8 cellular contexts compared by ENCODE assay signal in the genomic region with DNA sequence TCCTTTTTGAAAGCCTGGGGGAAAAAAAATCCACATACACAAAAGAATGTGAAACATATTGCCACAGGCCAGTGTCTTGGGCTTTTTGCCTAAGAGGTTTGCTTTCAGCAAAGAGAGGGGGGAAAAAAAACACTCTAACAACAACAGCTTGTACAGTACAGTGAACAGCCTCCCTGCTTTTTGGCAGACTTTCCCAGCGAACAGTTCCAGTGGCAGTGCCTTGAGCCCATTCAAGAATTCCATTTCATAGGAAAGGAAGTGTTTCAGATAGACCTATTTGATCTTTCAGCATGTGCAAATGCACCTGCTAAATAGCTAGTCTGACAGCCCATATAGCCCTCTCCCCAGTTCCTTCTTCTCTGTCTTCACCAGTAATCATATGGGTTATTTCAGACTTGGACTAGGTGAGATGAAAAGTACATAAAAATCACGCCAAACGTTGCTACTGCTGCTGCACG. TPM values are rescaled to one million over a fixed set of nuclear protein-coding genes. Genes with fewer than 3 reads are reported as not detected.
DNase-seq lines count a peak whose midpoint lies in the region; ATAC-seq and TF ChIP-seq lines count a peak whose summit lies in the region.

No MANE protein-coding gene starts in this region.

- ATAC-seq in HG02840 (IDR thresholded peaks at IDR 0.05; ENCODE audit: low FRiP score, unreplicated experiment) (peak; percentile 36), Panc1 (peak; percentile 46)

- in situ Hi-C loops in Panc1 (cut with HindIII; ENCODE audit: low pct_unique_long_range_greater_than_20kb, low sequenced_read_pairs): no loop called here

- H3K4me3 ChIP-seq in Panc1 (ENCODE audit: low read depth in 2 of 2, low read length in 2 of 2): peak overlapping the region; percentile 63 to 72
- H3K4me3 ChIP-seq in endocrine pancreas (ENCODE audit: control insufficient read depth, insufficient read depth, low read length): peak overlapping the region; percentile 86

- peak overlapping the region; percentile 74 for H3K9ac ChIP-seq in endocrine pancreas (ENCODE audit: control insufficient read depth, insufficient read depth, low read length)

- peak overlapping the region; percentile 86 for H3K27ac Mint-ChIP-seq in T-helper 1 cell treated with Interleukin-12 subunit alpha and Interleukin-12 subunit beta and Interleukin-4 antibody, amounts not matched to agents 30 μg/mL and 1 μg/mL, for 36 hours

- peaks cover 13% of the 10 kb centered on the region for H3K36me3 Mint-ChIP-seq in T-helper 1 cell treated with Interleukin-12 subunit alpha and Interleukin-12 subunit beta and Interleukin-4 antibody, amounts not matched to agents 30 μg/mL and 1 μg/mL, for 36 hours (ENCODE audit: low read depth)

- H3K36me3 ChIP-seq in Panc1 (ENCODE audit: control insufficient read depth, insufficient read depth, low read length) (no peaks in the 10 kb centered on the region; the same call in 1 of the 2 replicates), endocrine pancreas (ENCODE audit: control insufficient read depth, insufficient read depth, low read length) (no peaks in the 10 kb centered on the region)

- H3K9me3 ChIP-seq in Panc1 (ENCODE audit: control insufficient read depth, insufficient read depth, low read depth, low read length) (no peaks in the 10 kb centered on the region), endocrine pancreas (ENCODE audit: control insufficient read depth, low read length) (no peaks in the 10 kb centered on the region)

- H3K27me3 ChIP-seq in Panc1 (ENCODE audit: control insufficient read depth, insufficient read depth, low read length) (no peaks in the 10 kb centered on the region), endocrine pancreas (ENCODE audit: control insufficient read depth, insufficient read depth, low read length) (no peaks in the 10 kb centered on the region)

- H3K27me3 Mint-ChIP-seq in T-helper 1 cell treated with Interleukin-12 subunit alpha and Interleukin-12 subunit beta and Interleukin-4 antibody, amounts not matched to agents 30 μg/mL and 1 μg/mL, for 36 hours (ENCODE audit: low read depth): peaks cover 4% of the 10 kb centered on the region

- peaks cover 41% of the 10 kb centered on the region for H3K4me1 Mint-ChIP-seq in T-helper 1 cell treated with Interleukin-12 subunit alpha and Interleukin-12 subunit beta and Interleukin-4 antibody, amounts not matched to agents 30 μg/mL and 1 μg/mL, for 36 hours (ENCODE audit: low read depth)

- intact Hi-C loops in Panc1 (cut with micrococcal nuclease; ENCODE audit: unreplicated experiment): no loop called here

- peaks cover 3% of the 10 kb centered on the region; the same call in 1 of the 2 replicates for H3K4me1 ChIP-seq in Panc1 (ENCODE audit: control insufficient read depth, insufficient read depth, low read length)
- peaks cover 8% of the 10 kb centered on the region for H3K4me1 ChIP-seq in endocrine pancreas (ENCODE audit: control insufficient read depth, insufficient read depth, low read length)

- no peaks in the 10 kb centered on the region for H3K9me3 Mint-ChIP-seq in T-helper 1 cell treated with Interleukin-12 subunit alpha and Interleukin-12 subunit beta and Interleukin-4 antibody, amounts not matched to agents 30 μg/mL and 1 μg/mL, for 36 hours

- CTCF ChIA-PET in Panc1 (lab: Charles Lee): no interaction called here

- TF ChIP-seq CTCF in Panc1 (IDR thresholded peaks at IDR 0.05): no peak

- H3K27ac ChIP-seq in Panc1 (ENCODE audit: low read length): peak overlapping the region; percentile 82

- TSS peak; percentile 75 for BruUV-seq in Panc1 (replicated peaks; lab: Mats Ljungman, UMichigan)

- peak overlapping the region; percentile 96 for H3K4me3 Mint-ChIP-seq in T-helper 1 cell treated with Interleukin-12 subunit alpha and Interleukin-12 subunit beta and Interleukin-4 antibody, amounts not matched to agents 30 μg/mL and 1 μg/mL, for 36 hours

- POLR2A ChIA-PET in Panc1 (lab: Charles Lee): interaction anchor here (0.9 kb wide), 1 partner anchor 31 kb away, joined by 5 read pairs; no protein-coding TSS in a partner anchor

- no peak for DNase-seq in T-helper 1 cell
- no peak for DNase-seq in Panc1 (ENCODE audit: low read depth, low spot score)
- DNase-seq in mucosa of gallbladder (ENCODE audit: low spot score): peak; percentile 39
- DNase-seq in DMS114 treated with DMSO at 0.1 percent for 48 hours (lab: John Stamatoyannopoulos, UW; ENCODE audit: unreplicated experiment): no peak
- DNase-seq in DMS79 treated with DMSO at 0.1 percent for 48 hours (lab: John Stamatoyannopoulos, UW): no peak

RNA-seq across cellular contexts. Expression of a gene that starts 0.5 kb away (rescaled TPM):
- total RNA-seq in Panc1 (2021; ENCODE audit: unreplicated experiment) (11.6 TPM), mucosa of gallbladder (17.2 TPM)
- 1.6 TPM for polyA plus RNA-seq in Panc1 (2012; ENCODE audit: insufficient read length)
